Comparison of ENCODE assay signal across 11 cellular contexts in the genomic region with DNA sequence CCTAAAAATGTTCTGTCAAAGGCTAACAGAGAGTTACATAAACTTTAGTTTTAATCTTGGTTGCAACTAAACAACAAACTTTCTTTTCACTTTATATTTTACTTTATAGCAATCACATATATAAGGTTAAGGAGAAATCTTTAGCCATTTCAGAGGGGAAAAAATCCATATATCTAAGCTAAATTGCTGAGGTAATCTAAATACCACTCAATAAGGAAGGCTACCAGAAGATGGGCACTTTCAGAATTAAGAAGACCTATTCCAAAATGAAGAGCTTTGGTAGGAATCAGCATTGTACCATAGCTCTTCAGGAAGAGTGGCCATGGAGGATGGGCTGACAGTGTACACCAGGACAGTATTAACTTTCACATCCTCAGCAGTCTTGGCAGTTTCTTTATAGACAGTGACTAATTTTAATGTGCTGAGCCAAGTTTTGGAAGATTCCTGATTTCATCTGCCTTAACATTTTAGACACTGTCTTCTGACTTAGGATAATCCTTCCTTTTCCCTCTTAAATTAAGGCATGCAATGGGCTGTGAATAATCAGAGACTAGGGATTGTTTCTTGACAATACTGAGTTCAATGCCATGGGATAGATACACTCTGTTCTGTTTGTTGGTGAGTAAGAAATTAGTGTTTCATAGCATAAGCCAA. TPM values are rescaled to one million over a fixed set of nuclear protein-coding genes. Genes with fewer than 3 reads are reported as not detected.
DNase-seq lines count a peak whose midpoint lies in the region; ATAC-seq and TF ChIP-seq lines count a peak whose summit lies in the region.
"Had no signal": no experiment of that assay in that cellular context is flagged by ENCODE, and none has a peak within 500 bp of the region (broad histone marks: within the 10 kb centered on the region; RNA-seq: fewer than 3 reads in every experiment).

No MANE protein-coding gene starts in this region.

- H3K4me3 ChIP-seq in SK-N-SH (ENCODE audit: low read depth in 2 of 2, low read length in 1 of 2) (peak overlapping the region; percentile 7 to 33; a peak in 2 of 4 replicates), fibroblast of the aortic adventitia (ENCODE audit: low read depth, low read length) (peak overlapping the region; percentile 48), neuron (ENCODE audit: low read length) (peak overlapping the region; percentile 25), lower leg skin (ENCODE audit: low read depth, poor library complexity, severe bottlenecking) (no peak overlapping the region)
- H3K4me3 ChIP-seq: adrenal gland had no signal

- no peak for ATAC-seq in GM19455 (IDR thresholded peaks at IDR 0.05; ENCODE audit: unreplicated experiment)

- TF ChIP-seq POLR2A in erythroblast (IDR thresholded peaks at IDR 0.05; ENCODE audit: low read length) (no peak), lower leg skin (IDR thresholded peaks at IDR 0.05) (no peak)

- H3K9me3 ChIP-seq in SK-N-SH (no peaks in the 10 kb centered on the region), neuron (ENCODE audit: low read length) (peaks cover 15% of the 10 kb centered on the region)
- H3K9me3 ChIP-seq: adrenal gland had no signal

- POLR2A ChIA-PET in SK-N-SH (lab: Yijun Ruan, JAX): no interaction called here

- H3K9ac ChIP-seq in SK-N-SH: peak overlapping the region; percentile 29; the same call in 1 of the 2 replicates

- no peaks in the 10 kb centered on the region for H3K9me2 ChIP-seq in SK-N-SH

- no peak for TF ChIP-seq CTCF in SK-N-SH (IDR thresholded peaks at IDR 0.05)
- TF ChIP-seq CTCF in fibroblast of the aortic adventitia (IDR thresholded peaks at IDR 0.05; ENCODE audit: insufficient read depth, low read length): no peak
- TF ChIP-seq CTCF in Calu3 (IDR thresholded peaks at IDR 0.05; ENCODE audit: unreplicated experiment): no peak
- TF ChIP-seq CTCF in lower leg skin (IDR thresholded peaks at IDR 0.05): no peak

- BruUV-seq in Calu3 (replicated peaks; lab: Mats Ljungman, UMichigan): no TSS peak

- H3K9me3 Mint-ChIP-seq in Calu3 (ENCODE audit: low read depth, unreplicated experiment): no peaks in the 10 kb centered on the region

- peaks cover 9 to 29% of the 10 kb centered on the region in 2 experiments for H3K36me3 ChIP-seq in SK-N-SH (replicated peaks in 1 of 2; ENCODE audit: control insufficient read depth in 1 of 2, insufficient read depth in 2 of 2, low read length in 1 of 2)
- H3K36me3 ChIP-seq in neuron (ENCODE audit: insufficient read depth, low read length): peaks cover 33% of the 10 kb centered on the region
- H3K36me3 ChIP-seq: adrenal gland had no signal

- H3K27me3 ChIP-seq in SK-N-SH (ENCODE audit: insufficient read depth) (no peaks in the 10 kb centered on the region), neuron (ENCODE audit: insufficient read depth, low read length) (no peaks in the 10 kb centered on the region)

- CTCF ChIA-PET in SK-N-SH (lab: Yijun Ruan, JAX) (interaction anchor here (2.4 kb wide), 1 partner anchor 8 kb away, joined by 10 read pairs; a partner anchor contains a TSS), Calu3 (lab: Charles Lee) (no interaction called here)

- H3K4me2 ChIP-seq in SK-N-SH: peak overlapping the region; percentile 77

- no peak overlapping the region for H2AFZ ChIP-seq in SK-N-SH (ENCODE audit: low read depth)
- no peak overlapping the region for H2AFZ ChIP-seq in neuron (ENCODE audit: low read depth, low read length)

- H3F3A ChIP-seq in SK-N-SH (replicated peaks; ENCODE audit: insufficient read depth): peaks cover 30% of the 10 kb centered on the region

- DNase-seq in AG08396 (ENCODE audit: low spot score) (peak; percentile 31), SK-N-SH (no peak), fibroblast of the aortic adventitia (ENCODE audit: low read depth) (peak; percentile 65), erythroblast (lab: John Stamatoyannopoulos, UW) (no peak), Calu3 (no peak), lower leg skin (ENCODE audit: low spot score in 2 of 2) (no peak)
- DNase-seq: activated CD4-positive, CD25-positive, alpha-beta regulatory T cell treated with anti-CD3 and anti-CD28 coated beads, Interleukin-2, amount 50 U/mL, for 72 hours; adrenal gland; KG1 had no signal

- H3K27ac Mint-ChIP-seq in Calu3 (ENCODE audit: unreplicated experiment): no peak overlapping the region

- TF ChIP-seq EP300 in SK-N-SH (IDR thresholded peaks at IDR 0.05; ENCODE audit: borderline replicate concordance in 1 of 2, low read depth in 1 of 2, low read length in 1 of 2): peak in 1 of 2 experiments; percentile 70; a peak in 2 of 4 replicates

- no peak for TF ChIP-seq RAD21 in SK-N-SH (IDR thresholded peaks at IDR 0.05; ENCODE audit: low read length)

- no peak overlapping the region for H3K4me3 Mint-ChIP-seq in Calu3 (ENCODE audit: low read depth, unreplicated experiment)

- H3K27ac ChIP-seq in SK-N-SH (ENCODE audit: low read depth in 2 of 2, low read length in 1 of 2): peak overlapping the region; percentile 74; a peak in 3 of 4 replicates

- peaks cover 82% of the 10 kb centered on the region for H3K79me2 ChIP-seq in SK-N-SH (ENCODE audit: insufficient read depth)

- H3K36me3 Mint-ChIP-seq in Calu3 (ENCODE audit: insufficient read depth, unreplicated experiment): peaks cover 11% of the 10 kb centered on the region

- H3K4me1 Mint-ChIP-seq in Calu3 (ENCODE audit: low read depth, unreplicated experiment): peaks cover 9% of the 10 kb centered on the region

- H3K4me1 ChIP-seq in SK-N-SH (ENCODE audit: control insufficient read depth in 1 of 2, insufficient read depth in 2 of 2, low read depth in 1 of 2, low read length in 1 of 2): peaks cover 7 to 13% of the 10 kb centered on the region in 2 experiments; a peak in 3 of 4 replicates
- peaks cover 53% of the 10 kb centered on the region for H3K4me1 ChIP-seq in neuron (ENCODE audit: insufficient read depth, low read length)

- peaks cover 11% of the 10 kb centered on the region; the same call in 1 of the 2 replicates for H4K20me1 ChIP-seq in SK-N-SH (ENCODE audit: insufficient read depth)

- no peaks in the 10 kb centered on the region for H3K27me3 Mint-ChIP-seq in Calu3 (ENCODE audit: unreplicated experiment)

- intact Hi-C loops in Calu3 (cut with micrococcal nuclease; ENCODE audit: unreplicated experiment): loop anchor here (5.0 kb wide), 1 partner anchor 275 kb away; no protein-coding TSS in a partner anchor
- intact Hi-C loops in lower leg skin (cut with DNase I; ENCODE audit: low total_unique reads): no loop called here

TF ChIP-seq in SK-N-SH, 30 proteins besides CTCF, POLR2A, EP300 and RAD21:
- TF ChIP-seq SMC3 (IDR thresholded peaks at IDR 0.05; ENCODE audit: low read depth, low read length) (no peak), POLR2AphosphoS5 (IDR thresholded peaks at IDR 0.05; ENCODE audit: low read depth, low read length) (peak; percentile 25; the same call in 1 of the 2 replicates), TCF12 (IDR thresholded peaks at IDR 0.05) (peak; percentile 88), NFIC (IDR thresholded peaks at IDR 0.05; ENCODE audit: borderline replicate concordance) (peak; percentile 96), JUND (IDR thresholded peaks at IDR 0.05) (peak; percentile 66), FOXM1 (IDR thresholded peaks at IDR 0.05; ENCODE audit: low read depth) (0 out of 2 replicates have a peak, but pooled peaks have one; percentile 43), RXRA (IDR thresholded peaks at IDR 0.05; ENCODE audit: borderline replicate concordance, low read depth) (peak; percentile 33; the same call in 1 of the 2 replicates), SIN3A (IDR thresholded peaks at IDR 0.05; ENCODE audit: borderline replicate concordance, low read depth, low read length) (peak; percentile 51; the same call in 1 of the 2 replicates), MXI1 (IDR thresholded peaks at IDR 0.05; ENCODE audit: low read depth, low read length) (no peak), FOSL2 (IDR thresholded peaks at IDR 0.05; ENCODE audit: borderline replicate concordance, low read depth) (peak; percentile 32; the same call in 1 of the 2 replicates)
- TF ChIP-seq, protein P1, sequence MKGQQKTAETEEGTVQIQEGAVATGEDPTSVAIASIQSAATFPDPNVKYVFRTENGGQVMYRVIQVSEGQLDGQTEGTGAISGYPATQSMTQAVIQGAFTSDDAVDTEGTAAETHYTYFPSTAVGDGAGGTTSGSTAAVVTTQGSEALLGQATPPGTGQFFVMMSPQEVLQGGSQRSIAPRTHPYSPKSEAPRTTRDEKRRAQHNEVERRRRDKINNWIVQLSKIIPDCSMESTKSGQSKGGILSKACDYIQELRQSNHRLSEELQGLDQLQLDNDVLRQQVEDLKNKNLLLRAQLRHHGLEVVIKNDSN (IDR thresholded peaks at IDR 0.05; ENCODE audit: borderline replicate concordance, low read depth): no peak
- TF ChIP-seq, protein P2, sequence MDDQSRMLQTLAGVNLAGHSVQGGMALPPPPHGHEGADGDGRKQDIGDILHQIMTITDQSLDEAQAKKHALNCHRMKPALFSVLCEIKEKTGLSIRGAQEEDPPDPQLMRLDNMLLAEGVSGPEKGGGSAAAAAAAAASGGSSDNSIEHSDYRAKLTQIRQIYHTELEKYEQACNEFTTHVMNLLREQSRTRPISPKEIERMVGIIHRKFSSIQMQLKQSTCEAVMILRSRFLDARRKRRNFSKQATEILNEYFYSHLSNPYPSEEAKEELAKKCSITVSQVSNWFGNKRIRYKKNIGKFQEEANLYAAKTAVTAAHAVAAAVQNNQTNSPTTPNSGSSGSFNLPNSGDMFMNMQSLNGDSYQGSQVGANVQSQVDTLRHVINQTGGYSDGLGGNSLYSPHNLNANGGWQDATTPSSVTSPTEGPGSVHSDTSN (IDR thresholded peaks at IDR 0.05): peak; percentile 78

RNA-seq across cellular contexts. Expression of a gene that starts 7.1 kb away (rescaled TPM):
- polyA plus RNA-seq in SK-N-SH (2012; rRNA removed): 6.6 and 8.7 TPM in 2 replicates
- polyA plus RNA-seq in SK-N-SH (2012; cell fraction: cytosol; rRNA removed): 7.7 and 8.7 TPM in 2 replicates
- 7.6 and 13.7 TPM in 2 replicates for polyA plus RNA-seq in SK-N-SH (2012; cell fraction: nucleus; rRNA removed)
- total RNA-seq in fibroblast of the aortic adventitia (ENCODE audit: low replicate concordance) (29.2 and 32.8 TPM in 2 replicates), Calu3 (2022) (4.6 and 4.7 TPM in 2 replicates), lower leg skin (1 to 10 TPM; 1.8 to 8.6 (median 2.8) TPM)

Comparison
In these comparisons a context has a peak if more than half of its experiments do, and no peak if none do; other contexts are left out.
1. DNase-seq: peak in AG08396 (single experiment) and fibroblast of the aortic adventitia (single experiment); none in SK-N-SH (single experiment), erythroblast (0 of 2), Calu3 (single experiment) and lower leg skin (0 of 2).